Comparison of ENCODE assay signal across 2 cellular contexts in genomic region chrX:102345916-102346315, GRCh38.
TF ChIP-seq lines count a peak whose summit lies in the region.

No MANE protein-coding gene starts in this region.

TF ChIP-seq in HEK293T, 16 proteins besides CTCF, POLR2A, EP300 and RAD21 (continued from another document):
- TF ChIP-seq LEF1 (IDR thresholded peaks at IDR 0.05; ENCODE audit: borderline replicate concordance) (no peak), NFRKB (IDR thresholded peaks at IDR 0.05) (no peak), SUZ12 (IDR thresholded peaks at IDR 0.05) (no peak), TARDBP (IDR thresholded peaks at IDR 0.05) (no peak)

TF ChIP-seq in H1, 55 proteins besides CTCF, POLR2A, EP300 and RAD21 (continued from another document):
- no peak for TF ChIP-seq TAF1 (IDR thresholded peaks at IDR 0.05; ENCODE audit: low read depth, low read length)
- TF ChIP-seq HDAC6 (IDR thresholded peaks at IDR 0.05; ENCODE audit: low read depth, low read length), result no peak
- no peak for TF ChIP-seq POLR2AphosphoS5 (IDR thresholded peaks at IDR 0.05; ENCODE audit: low read depth, low read length)
- TF ChIP-seq BACH1 (IDR thresholded peaks at IDR 0.05; ENCODE audit: low read length), result no peak
- no peak for TF ChIP-seq TBP (IDR thresholded peaks at IDR 0.05; ENCODE audit: low read depth, low read length)
- TF ChIP-seq CTBP2 (IDR thresholded peaks at IDR 0.05; ENCODE audit: borderline replicate concordance, insufficient read depth, insufficient read length, low read length), result no peak
- TF ChIP-seq MAX (IDR thresholded peaks at IDR 0.05), result no peak
- TF ChIP-seq PHF8 (conservative IDR thresholded peaks at IDR 0.05; ENCODE audit: low read depth, low read length), result no peak
